ENCODE assay signal across 8 cellular contexts in genomic region chr11:65290448-65291165, GRCh38. TPM values are rescaled to one million over a fixed set of nuclear protein-coding genes. Genes with fewer than 3 reads are reported as not detected.
A peak's percentile ranks its signal among the peaks of the same experiment; 100 is the strongest.
DNase-seq lines count a peak whose midpoint lies in the region; ATAC-seq and TF ChIP-seq lines count a peak whose summit lies in the region.

No MANE protein-coding gene starts in this region.

- no peak overlapping the region for H3K4me3 Mint-ChIP-seq in activated naive CD8-positive, alpha-beta T cell
- H3K4me3 Mint-ChIP-seq in activated naive CD8-positive, alpha-beta T cell treated with anti-CD3 and anti-CD28 coated beads for 36 hours, result no peak overlapping the region

- H3K9me3 ChIP-seq in gastroesophageal sphincter (no peaks in the 10 kb centered on the region), psoas muscle (no peaks in the 10 kb centered on the region)

- H3K9me3 Mint-ChIP-seq in activated naive CD8-positive, alpha-beta T cell (ENCODE audit: low read depth), result no peaks in the 10 kb centered on the region
- no peaks in the 10 kb centered on the region for H3K9me3 Mint-ChIP-seq in activated naive CD8-positive, alpha-beta T cell treated with anti-CD3 and anti-CD28 coated beads for 36 hours

- peak overlapping the region; percentile 34 for H3K27ac Mint-ChIP-seq in activated naive CD8-positive, alpha-beta T cell
- no peak overlapping the region for H3K27ac Mint-ChIP-seq in activated naive CD8-positive, alpha-beta T cell treated with anti-CD3 and anti-CD28 coated beads for 36 hours

- TF ChIP-seq POLR2A in gastroesophageal sphincter (IDR thresholded peaks at IDR 0.05), result no peak

- H3K4me3 ChIP-seq in gastroesophageal sphincter (no peak overlapping the region), psoas muscle (no peak overlapping the region)

- ATAC-seq in gastroesophageal sphincter, result peak; percentile 88
- ATAC-seq in psoas muscle, result peak; percentile 72 to 85 (median 83)

- no peak for TF ChIP-seq CTCF in gastroesophageal sphincter (IDR thresholded peaks at IDR 0.05)
- no peak for TF ChIP-seq CTCF in psoas muscle (IDR thresholded peaks at IDR 0.05)

- H3K27me3 ChIP-seq in gastroesophageal sphincter (no peaks in the 10 kb centered on the region), psoas muscle (ENCODE audit: insufficient read depth in 3 of 3, low read length in 2 of 3) (no peaks in the 10 kb centered on the region)

- no peaks in the 10 kb centered on the region for H3K4me1 Mint-ChIP-seq in activated naive CD8-positive, alpha-beta T cell (ENCODE audit: low read depth)
- no peaks in the 10 kb centered on the region for H3K4me1 Mint-ChIP-seq in activated naive CD8-positive, alpha-beta T cell treated with anti-CD3 and anti-CD28 coated beads for 36 hours

- H3K27ac ChIP-seq in gastroesophageal sphincter (peak overlapping the region; percentile 91 to 99 (median 96)), psoas muscle (peak overlapping the region; percentile 77)

- TF ChIP-seq EP300 in gastroesophageal sphincter (IDR thresholded peaks at IDR 0.05), result no peak

- DNase-seq in activated naive CD8-positive, alpha-beta T cell treated with anti-CD3 and anti-CD28 coated beads for 36 hours, result no peak
- DNase-seq in T1000 (lab: John Stamatoyannopoulos, UW) (peak; percentile 29), psoas muscle (peak; percentile 93 to 95), NCI-H1092 (lab: John Stamatoyannopoulos, UW) (no peak), T-helper 2 cell (no peak)
- DNase-seq in activated naive CD4-positive, alpha-beta T cell treated with anti-CD3 and anti-CD28 coated beads, Interleukin-2, amount 50 U/mL, for 16 hours, result no peak

- WGBS in gastroesophageal sphincter (ENCODE audit: low coverage in 1 of 2), 2 donors, result 6 to 17% methylated on average over 7 to 8 of the region's 8 CpGs
- WGBS in psoas muscle, 3 donors, result 35 to 41% (median 39%) methylated on average over 8 of the region's 8 CpGs

- H3K27me3 Mint-ChIP-seq in activated naive CD8-positive, alpha-beta T cell, result no peaks in the 10 kb centered on the region
- no peaks in the 10 kb centered on the region for H3K27me3 Mint-ChIP-seq in activated naive CD8-positive, alpha-beta T cell treated with anti-CD3 and anti-CD28 coated beads for 36 hours

- peaks cover 23% of the 10 kb centered on the region for H3K36me3 Mint-ChIP-seq in activated naive CD8-positive, alpha-beta T cell
- peaks cover 39% of the 10 kb centered on the region for H3K36me3 Mint-ChIP-seq in activated naive CD8-positive, alpha-beta T cell treated with anti-CD3 and anti-CD28 coated beads for 36 hours

- peaks cover 32 to 72% (median 35%) of the 10 kb centered on the region in 3 donors for H3K4me1 ChIP-seq in gastroesophageal sphincter
- H3K4me1 ChIP-seq in psoas muscle, result peaks cover 34% of the 10 kb centered on the region

- intact Hi-C loops in psoas muscle (cut with DNase I), result no loop called here

- H3K36me3 ChIP-seq in gastroesophageal sphincter (peaks cover 0 to 32% of the 10 kb centered on the region in 2 donors), psoas muscle (ENCODE audit: insufficient read depth in 1 of 2, low read depth in 1 of 2) (peaks cover 0 to 38% of the 10 kb centered on the region in 2 donors)

RNA-seq across cellular contexts. Expression of gene CDC42EP2, which starts 24.1 kb away (rescaled TPM):
- total RNA-seq in activated naive CD8-positive, alpha-beta T cell treated with anti-CD3 and anti-CD28 coated beads for 36 hours, result under 1 TPM; 0.18 to 0.54 TPM
- total RNA-seq in gastroesophageal sphincter, result 10 to 100 TPM; 26.3 to 63.4 (median 42.8) TPM
- 1 to 10 TPM; 4.9 to 7.3 (median 6.8) TPM for total RNA-seq in psoas muscle
- polyA plus RNA-seq in psoas muscle, result 1 to 10 TPM; 2.7 to 5.9 (median 3.3) TPM

RNA-seq across cellular contexts. Expression of gene POLA2, which starts 28.8 kb away (rescaled TPM):
- total RNA-seq in activated naive CD8-positive, alpha-beta T cell treated with anti-CD3 and anti-CD28 coated beads for 36 hours, result 10 to 100 TPM; 73.8 to 74.5 TPM
- total RNA-seq in gastroesophageal sphincter (10 to 100 TPM in 2 of 4 donors, 1 to 10 TPM in 2; 7.7 to 18.5 (median 13.2) TPM), psoas muscle (1 to 10 TPM; 1.7 to 3.4 (median 3.0) TPM)
- polyA plus RNA-seq in psoas muscle, result 1 to 10 TPM; 2.1 to 5.8 (median 4.3) TPM

RNA-seq across cellular contexts. Expression of gene DPF2, which starts 43.0 kb away (rescaled TPM):
- total RNA-seq in activated naive CD8-positive, alpha-beta T cell treated with anti-CD3 and anti-CD28 coated beads for 36 hours, result 10 to 100 TPM; 50.5 to 54.9 TPM
- total RNA-seq in gastroesophageal sphincter (10 to 100 TPM; 42.5 to 72.7 (median 62.1) TPM), psoas muscle (10 to 100 TPM; 26.5 to 43.8 (median 40.6) TPM)
- 10 to 100 TPM; 24.8 to 39.2 (median 29.7) TPM for polyA plus RNA-seq in psoas muscle

Comparison
In these comparisons a context has a peak if more than half of its experiments do, and no peak if none do; other contexts are left out.
1. DNase-seq: peak in T1000 (single experiment) and psoas muscle (2 of 2); none in activated naive CD8-positive, alpha-beta T cell treated with anti-CD3 and anti-CD28 coated beads for 36 hours (single experiment), NCI-H1092 (single experiment), activated naive CD4-positive, alpha-beta T cell treated with anti-CD3 and anti-CD28 coated beads, Interleukin-2, amount 50 U/mL, for 16 hours (single experiment) and T-helper 2 cell (0 of 5).